ENCODE assay signal across 28 cellular contexts in the genomic region with DNA sequence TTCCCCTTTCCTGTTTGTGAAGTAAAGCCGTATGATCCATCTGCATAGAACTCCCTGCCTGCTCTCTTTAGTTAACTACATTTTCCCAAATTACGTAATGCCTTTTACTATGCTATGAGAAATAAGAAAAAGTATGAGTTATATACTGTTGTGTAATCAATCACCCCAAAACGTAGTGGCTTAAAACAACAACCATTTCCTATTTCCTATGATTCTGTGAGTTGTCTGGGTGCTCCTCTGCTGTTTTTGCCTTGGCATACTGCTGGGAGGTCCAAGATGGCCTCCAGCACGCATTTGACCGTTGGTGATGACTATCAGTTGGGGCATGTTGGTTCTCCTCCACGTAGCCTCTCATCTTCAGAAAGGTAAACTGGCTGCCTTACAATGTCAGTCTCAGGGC. TPM values are rescaled to one million over a fixed set of nuclear protein-coding genes. Genes with fewer than 3 reads are reported as not detected.
DNase-seq lines count a peak whose midpoint lies in the region; FAIRE-seq and TF ChIP-seq lines count a peak whose summit lies in the region.
"Had no signal": no experiment of that assay in that cellular context is flagged by ENCODE, and none has a peak within 500 bp of the region (broad histone marks: within the 10 kb centered on the region; RNA-seq: fewer than 3 reads in every experiment).

No MANE protein-coding gene starts in this region.

- no peak overlapping the region for H3K4me2 ChIP-seq in H1 (ENCODE audit: insufficient read depth in 1 of 2, low read depth in 2 of 2, low read length in 2 of 2)
- peak overlapping the region; percentile 20 for H3K4me2 ChIP-seq in keratinocyte (ENCODE audit: control insufficient read depth, extremely low read depth, insufficient read depth, low read depth, low read length)

- H2AFZ ChIP-seq in H1 (ENCODE audit: low read length) (peak overlapping the region; percentile 60; the same call in 1 of the 2 replicates), keratinocyte (ENCODE audit: control insufficient read depth, low read length) (peak overlapping the region; percentile 75)

- H3K56ac ChIP-seq in H1 (replicated peaks; ENCODE audit: insufficient read length, low read depth, low read length), result no peak overlapping the region

- H3K9me3 ChIP-seq in SJSA1 (replicated peaks) (no peaks in the 10 kb centered on the region), H1 (ENCODE audit: insufficient read depth in 2 of 2, low read depth in 1 of 2, low read length in 1 of 2) (no peaks in the 10 kb centered on the region), keratinocyte (ENCODE audit: control insufficient read depth, low read depth, low read length) (no peaks in the 10 kb centered on the region), WERI-Rb-1 (ENCODE audit: severe bottlenecking) (no peaks in the 10 kb centered on the region)
- H3K9me3 ChIP-seq: Peyer's patch, psoas muscle had no signal

- no peaks in the 10 kb centered on the region for H3K9me3 Mint-ChIP-seq in HFFc6
- H3K9me3 Mint-ChIP-seq: activated naive CD8-positive, alpha-beta T cell treated with anti-CD3 and anti-CD28 coated beads, Interleukin-2, amount 50 U/mL, for 24 hours; CD4-positive, alpha-beta T cell; effector memory CD8-positive, alpha-beta T cell; memory B cell; type B pancreatic cell had no signal

- H2BK12ac ChIP-seq in H1 (ENCODE audit: low read depth, low read length), result no peak overlapping the region

- no peak overlapping the region for H2BK20ac ChIP-seq in H1 (ENCODE audit: low read length)

- peaks cover 76% of the 10 kb centered on the region for H3K4me1 Mint-ChIP-seq in HFFc6 (ENCODE audit: low read depth)
- H3K4me1 Mint-ChIP-seq: activated naive CD8-positive, alpha-beta T cell treated with anti-CD3 and anti-CD28 coated beads, Interleukin-2, amount 50 U/mL, for 24 hours; memory B cell had no signal

- no peaks in the 10 kb centered on the region for H3K79me1 ChIP-seq in H1 (ENCODE audit: low read depth, low read length)

- H3K4me1 ChIP-seq in SJSA1 (replicated peaks), result peaks cover 20% of the 10 kb centered on the region
- H3K4me1 ChIP-seq in H1 (replicated peaks in 1 of 4; ENCODE audit: control insufficient read depth in 3 of 4, insufficient read depth in 4 of 4, low read length in 3 of 4), result peaks cover 0 to 8% (median 3%) of the 10 kb centered on the region in 4 experiments; a peak in 4 of 7 replicates
- H3K4me1 ChIP-seq in keratinocyte (ENCODE audit: control insufficient read depth, extremely low read depth, insufficient read depth, low read length), result peaks cover 29% of the 10 kb centered on the region
- H3K4me1 ChIP-seq: Peyer's patch, psoas muscle had no signal

- no peaks in the 10 kb centered on the region for H3K79me2 ChIP-seq in H1 (ENCODE audit: control insufficient read depth in 1 of 2, insufficient read depth in 2 of 2, low read length in 2 of 2)
- no peaks in the 10 kb centered on the region for H3K79me2 ChIP-seq in keratinocyte (ENCODE audit: control insufficient read depth, insufficient read depth, low read length)

- H3K4ac ChIP-seq in H1 (replicated peaks; ENCODE audit: insufficient read length, low read depth, low read length), result peak overlapping the region; percentile 74

- no peak overlapping the region for H2BK15ac ChIP-seq in H1 (ENCODE audit: low read length)

- no peak for TF ChIP-seq POLR2A in H1 (IDR thresholded peaks at IDR 0.05; ENCODE audit: control extremely low read depth in 1 of 2, low read depth in 2 of 2, low read length in 2 of 2)

- H4K5ac ChIP-seq in H1 (ENCODE audit: insufficient read length, low read depth, low read length), result peak overlapping the region; percentile 15

- no peak overlapping the region for H3K14ac ChIP-seq in H1 (ENCODE audit: insufficient read length)

- H3K9ac ChIP-seq in H1 (replicated peaks in 1 of 4; ENCODE audit: extremely low read depth in 1 of 4, low read depth in 3 of 4, low read length in 3 of 4) (no peak overlapping the region), keratinocyte (ENCODE audit: control insufficient read depth, extremely low read depth, insufficient read depth, low read length) (no peak overlapping the region)

- no peak overlapping the region for H3K18ac ChIP-seq in H1 (ENCODE audit: extremely low read depth, low read length)

- peak overlapping the region; percentile 5 for H3K27ac ChIP-seq in SJSA1
- H3K27ac ChIP-seq in H1 (ENCODE audit: low read depth, low read length), result no peak overlapping the region
- H3K27ac ChIP-seq in keratinocyte (ENCODE audit: control insufficient read depth, insufficient read depth, low read length), result peak overlapping the region; percentile 58
- H3K27ac ChIP-seq in WERI-Rb-1, result no peak overlapping the region
- H3K27ac ChIP-seq: coronary artery, Peyer's patch, psoas muscle had no signal

- POLR2A ChIA-PET in H1 (lab: Charles Lee; ENCODE audit: partially characterized antibody), result interaction anchor here (1.3 to 2.2 kb wide), 2 partner anchors 11 to 56 kb away, joined by 6 to 7 read pairs; no protein-coding TSS in a partner anchor

- no peak overlapping the region for H2AK5ac ChIP-seq in H1 (ENCODE audit: low read depth, low read length)

- in situ Hi-C loops in G401 (cut with HindIII; ENCODE audit: low sequenced_read_pairs), result no loop called here

- dilution Hi-C loops in keratinocyte (cut with MboI; ENCODE audit: extremely low pct_ligation_motif_present, low sequenced_read_pairs), result loop anchor here (25.0 kb wide), 1 partner anchor 140 kb away; the partner anchor contains the start of gene NUDT6

- peak; percentile 81 for DNase-seq in HFFc6
- no peak for DNase-seq in SJSA1 (ENCODE audit: low read depth in 1 of 2, low spot score in 2 of 2)
- no peak for DNase-seq in H1 (ENCODE audit: low read depth in 1 of 2, low spot score in 2 of 2)
- no peak for DNase-seq in keratinocyte (ENCODE audit: low read depth, low spot score)
- DNase-seq in G401 (ENCODE audit: low spot score), result no peak
- DNase-seq in WERI-Rb-1, result no peak
- DNase-seq in NCI-H446 (lab: John Stamatoyannopoulos, UW), result no peak
- no peak for DNase-seq in GDM1 (lab: John Stamatoyannopoulos, UW)
- DNase-seq: activated CD4-positive, alpha-beta T cell treated with anti-CD3 and anti-CD28 coated beads for 4 hours; activated CD8-positive, alpha-beta memory T cell treated with anti-CD3 and anti-CD28 coated beads for 24 hours; activated gamma-delta T cell treated with Interleukin-2 at 50 U/mL for 16 hours; activated naive CD8-positive, alpha-beta T cell treated with anti-CD3 and anti-CD28 coated beads, Interleukin-2, amount 50 U/mL, for 24 hours; activated T-cell treated with anti-CD3 and anti-CD28 coated beads, Interleukin-2, amount 50 U/mL, for 1 hour; CD4-positive, alpha-beta T cell; effector memory CD8-positive, alpha-beta T cell; head of caudate nucleus; left cardiac atrium; MV-4-11; NCI-H1694 treated with DMSO at 0.1 percent for 48 hours; NCI-H2171 treated with DMSO at 0.1 percent for 48 hours; Peyer's patch; psoas muscle; stimulated activated CD4-positive, alpha-beta T cell treated with anti-CD3 and anti-CD28 coated beads, Interleukin-1b, Interleukin-23, amount 100 ng/mL, for 48 hours; T-helper 17 cell had no signal

- H3K36me3 Mint-ChIP-seq in HFFc6 (ENCODE audit: low read depth), result no peaks in the 10 kb centered on the region
- H3K36me3 Mint-ChIP-seq: memory B cell, type B pancreatic cell had no signal

- H3K27me3 Mint-ChIP-seq in HFFc6 (ENCODE audit: insufficient read depth), result no peaks in the 10 kb centered on the region
- H3K27me3 Mint-ChIP-seq: activated naive CD8-positive, alpha-beta T cell treated with anti-CD3 and anti-CD28 coated beads, Interleukin-2, amount 50 U/mL, for 24 hours; CD4-positive, alpha-beta T cell; effector memory CD8-positive, alpha-beta T cell; type B pancreatic cell had no signal

- CTCF ChIA-PET in H1 (lab: Charles Lee; ENCODE audit: partially characterized antibody), result no interaction called here

- TF ChIP-seq EP300 in H1 (IDR thresholded peaks at IDR 0.05; ENCODE audit: borderline replicate concordance in 1 of 2, low read depth in 2 of 2, low read length in 2 of 2), result no peak

- H3K23ac ChIP-seq in H1 (ENCODE audit: insufficient read length), result no peak overlapping the region

- no peaks in the 10 kb centered on the region for H4K20me1 ChIP-seq in H1 (replicated peaks in 1 of 2; ENCODE audit: control insufficient read depth in 1 of 2, insufficient read depth in 2 of 2, low read length in 2 of 2)
- H4K20me1 ChIP-seq in keratinocyte (ENCODE audit: control insufficient read depth, extremely low read depth, insufficient read depth, low read length), result no peaks in the 10 kb centered on the region

- H3K4me3 Mint-ChIP-seq in HFFc6, result peak overlapping the region; percentile 40
- H3K4me3 Mint-ChIP-seq: activated naive CD8-positive, alpha-beta T cell treated with anti-CD3 and anti-CD28 coated beads, Interleukin-2, amount 50 U/mL, for 24 hours; CD4-positive, alpha-beta T cell; effector memory CD8-positive, alpha-beta T cell; memory B cell; T-helper 17 cell; type B pancreatic cell had no signal

- H3K36me3 ChIP-seq in SJSA1 (no peaks in the 10 kb centered on the region), H1 (ENCODE audit: control insufficient read depth in 2 of 4, insufficient read depth in 4 of 4, low read length in 3 of 4) (no peaks in the 10 kb centered on the region), keratinocyte (ENCODE audit: control insufficient read depth in 2 of 2, extremely low read depth in 1 of 2, insufficient read depth in 2 of 2, low read length in 2 of 2) (no peaks in the 10 kb centered on the region), WERI-Rb-1 (no peaks in the 10 kb centered on the region)
- H3K36me3 ChIP-seq: Peyer's patch had no signal

- WGBS in H1 (ENCODE audit: extremely low coverage in 1 of 2, insufficient coverage in 1 of 2, insufficient read length in 1 of 2, insufficient replicate concordance in 2 of 2, low coverage in 1 of 2, low lambda C conversion rate in 2 of 2, missing lambda C conversion rate in 1 of 2), 2 experiments, result 91% methylated on average over 6 of the region's 6 CpGs; no CpG with 5 or more reads in 1 of the 2 experiments

- no peaks in the 10 kb centered on the region for H3K9me1 ChIP-seq in keratinocyte (ENCODE audit: control insufficient read depth, extremely low read depth, insufficient read depth, low read length)

- TF ChIP-seq CTCF in HFFc6 (IDR thresholded peaks at IDR 0.05) (no peak), H1 (IDR thresholded peaks at IDR 0.05; ENCODE audit: control extremely low read depth in 1 of 3, insufficient read depth in 1 of 3, low read depth in 1 of 3, low read length in 3 of 3) (no peak), keratinocyte (optimal IDR thresholded peaks at IDR 0.05 in 1 of 3, IDR thresholded peaks at IDR 0.05 in 1 of 3, conservative IDR thresholded peaks at IDR 0.05 in 1 of 3; ENCODE audit: extremely low read depth in 1 of 3, insufficient read depth in 2 of 3, low read length in 3 of 3) (no peak), WERI-Rb-1 (IDR thresholded peaks at IDR 0.05; ENCODE audit: low read depth, low read length) (no peak)

- H2BK120ac ChIP-seq in H1 (replicated peaks; ENCODE audit: low read depth, low read length), result peak overlapping the region; percentile 77

- H4K8ac ChIP-seq in H1 (ENCODE audit: extremely low read depth, insufficient read depth, low read length), result no peak overlapping the region

- no peak for FAIRE-seq in H1 (lab: Jason Lieb, UNC)
- FAIRE-seq in keratinocyte (lab: Jason Lieb, UNC), result no peak

- no peaks in the 10 kb centered on the region for H3K23me2 ChIP-seq in H1 (ENCODE audit: low read depth, low read length)

- peak overlapping the region; percentile 94 for H3K27ac Mint-ChIP-seq in HFFc6
- H3K27ac Mint-ChIP-seq: activated naive CD8-positive, alpha-beta T cell treated with anti-CD3 and anti-CD28 coated beads, Interleukin-2, amount 50 U/mL, for 24 hours; CD4-positive, alpha-beta T cell; effector memory CD8-positive, alpha-beta T cell; memory B cell; T-helper 17 cell; type B pancreatic cell had no signal

- TF ChIP-seq RAD21 in H1 (IDR thresholded peaks at IDR 0.05 in 1 of 2, conservative IDR thresholded peaks at IDR 0.05 in 1 of 2; ENCODE audit: low read depth in 2 of 2, low read length in 2 of 2), result no peak

- H2BK5ac ChIP-seq in H1 (ENCODE audit: low read depth, low read length), result 0 out of 2 replicates have a peak overlapping the region, but pooled peaks have one; percentile 26

- H3K27me3 ChIP-seq in SJSA1 (replicated peaks), result no peaks in the 10 kb centered on the region
- no peaks in the 10 kb centered on the region for H3K27me3 ChIP-seq in H1 (replicated peaks in 1 of 4; ENCODE audit: control insufficient read depth in 3 of 4, extremely low read depth in 1 of 4, insufficient read depth in 3 of 4, low read length in 3 of 4)
- H3K27me3 ChIP-seq in keratinocyte (ENCODE audit: control insufficient read depth, extremely low read depth, insufficient read depth, low read length), result no peaks in the 10 kb centered on the region
- H3K27me3 ChIP-seq in WERI-Rb-1 (ENCODE audit: insufficient read depth, low read depth, severe bottlenecking), result no peaks in the 10 kb centered on the region
- H3K27me3 ChIP-seq: Peyer's patch had no signal

- H3K4me3 ChIP-seq in SJSA1 (no peak overlapping the region), H1 (ENCODE audit: extremely low read depth in 1 of 4, insufficient read depth in 2 of 4, low read depth in 3 of 4, low read length in 4 of 4) (no peak overlapping the region), keratinocyte (ENCODE audit: control insufficient read depth in 2 of 3, extremely low read depth in 1 of 3, insufficient read depth in 2 of 3, low read depth in 1 of 3, low read length in 3 of 3) (no peak overlapping the region), WERI-Rb-1 (ENCODE audit: low read depth, low read length) (no peak overlapping the region)
- H3K4me3 ChIP-seq: coronary artery, Peyer's patch, psoas muscle, skin epidermis had no signal

- peak overlapping the region; percentile 76 for H4K91ac ChIP-seq in H1 (replicated peaks; ENCODE audit: insufficient read length, low read length)

RNA-seq across cellular contexts. Expression of gene BBS12, which starts 39.8 kb away (rescaled TPM):
- total RNA-seq in HFFc6 (2021; fragmentation: NEBNext Ultra II Directional; extraction: Animal tissue kit (Norgen Biotek cat#: 25700)), result 1 to 10 TPM; 2.0 to 3.1 (median 2.4) TPM
- total RNA-seq in SJSA1 (2014; rRNA removed; shearing (Covaris generic)), result 2.9 and 3.3 TPM in 2 replicates
- total RNA-seq in H1 (2021; fragmentation: NEBNext Ultra II Directional; extraction: Animal tissue kit (Norgen Biotek cat#: 25700)), result 2.6 TPM in 2 replicates
- polyA plus RNA-seq in H1 (2011; rRNA removed), result 0.44 and 0.88 TPM in 2 replicates
- 0.89 TPM for polyA plus RNA-seq in H1 (2011; cell fraction: cytosol; rRNA removed)
- polyA plus RNA-seq in H1 (2011; cell fraction: nucleus; rRNA removed), result 0.41 TPM
- 1.6 to 3.0 TPM (median 1.9 TPM) in 4 replicates for polyA plus RNA-seq in H1 (2012, experiment 1 of 2)
- 0.21 TPM for polyA plus RNA-seq in H1 (2012, experiment 2 of 2)
- 1.2 TPM for polyA plus RNA-seq in H1 (2013, experiment 1 of 2)
- polyA plus RNA-seq in H1 (2013, experiment 2 of 2), result 1.2 TPM
- 1.2 and 2.0 TPM in 2 replicates for polyA minus RNA-seq in H1 (2011; rRNA and poly(A)+ RNA removed)
- 2.1 TPM for polyA minus RNA-seq in H1 (2011; cell fraction: cytosol; rRNA and poly(A)+ RNA removed)
- 2.7 TPM for polyA minus RNA-seq in H1 (2011; cell fraction: nucleus; rRNA and poly(A)+ RNA removed)
- polyA plus RNA-seq in keratinocyte, result 2.3 to 2.5 TPM (median 2.4 TPM) in 3 replicates
- 1.7 TPM for polyA plus RNA-seq in keratinocyte (2011; ENCODE audit: low read depth)
- 1.4 and 2.9 TPM in 2 replicates for polyA plus RNA-seq in keratinocyte (2011; cell fraction: cytosol; rRNA removed)
- 2.9 and 3.1 TPM in 2 replicates for polyA plus RNA-seq in keratinocyte (2011; cell fraction: nucleus; rRNA removed)
- 2.6 and 2.9 TPM in 2 replicates for polyA plus RNA-seq in keratinocyte (2012; ENCODE audit: low replicate concordance)
- 0.79 to 2.7 TPM (median 2.7 TPM) in 3 replicates for polyA minus RNA-seq in keratinocyte
- polyA minus RNA-seq in keratinocyte (2011; cell fraction: cytosol; rRNA and poly(A)+ RNA removed), result 1.7 TPM
- 2.2 and 4.8 TPM in 2 replicates for polyA minus RNA-seq in keratinocyte (2011; cell fraction: nucleus; rRNA and poly(A)+ RNA removed)
- 3.3 and 3.6 TPM in 2 replicates for total RNA-seq in G401 (2014; rRNA removed; shearing (Covaris generic))

RNA-seq across cellular contexts. Expression of gene FGF2, which starts 54.3 kb away (rescaled TPM):
- total RNA-seq in HFFc6 (2021; fragmentation: NEBNext Ultra II Directional; extraction: Animal tissue kit (Norgen Biotek cat#: 25700)), result 100 to 1,000 TPM; 370 to 442 (median 389) TPM
- total RNA-seq in SJSA1 (2014; rRNA removed; shearing (Covaris generic)), result 34.9 and 42.9 TPM in 2 replicates
- 145 and 153 TPM in 2 replicates for total RNA-seq in H1 (2021; fragmentation: NEBNext Ultra II Directional; extraction: Animal tissue kit (Norgen Biotek cat#: 25700))
- polyA plus RNA-seq in H1 (2011; rRNA removed) (20.5 and 23.4 TPM in 2 replicates), keratinocyte (0.90 to 1.7 TPM (median 1.1 TPM) in 3 replicates)
- polyA plus RNA-seq in H1 (2011; cell fraction: cytosol; rRNA removed), result 45.3 TPM
- 30.0 TPM for polyA plus RNA-seq in H1 (2011; cell fraction: nucleus; rRNA removed)
- 42.5 to 55.1 TPM (median 50.9 TPM) in 4 replicates for polyA plus RNA-seq in H1 (2012, experiment 1 of 2)
- 5.4 TPM for polyA plus RNA-seq in H1 (2012, experiment 2 of 2)
- polyA plus RNA-seq in H1 (2013, experiment 1 of 2), result 46.6 TPM
- polyA plus RNA-seq in H1 (2013, experiment 2 of 2), result 39.5 TPM
- 55.5 and 65.6 TPM in 2 replicates for polyA minus RNA-seq in H1 (2011; rRNA and poly(A)+ RNA removed)
- 84.8 TPM for polyA minus RNA-seq in H1 (2011; cell fraction: cytosol; rRNA and poly(A)+ RNA removed)
- 136 TPM for polyA minus RNA-seq in H1 (2011; cell fraction: nucleus; rRNA and poly(A)+ RNA removed)
- 1.5 TPM for polyA plus RNA-seq in keratinocyte (2011; ENCODE audit: low read depth)
- 1.5 and 1.6 TPM in 2 replicates for polyA plus RNA-seq in keratinocyte (2011; cell fraction: cytosol; rRNA removed)
- polyA plus RNA-seq in keratinocyte (2011; cell fraction: nucleus; rRNA removed), result 1.4 TPM in 2 replicates
- polyA plus RNA-seq in keratinocyte (2012; ENCODE audit: low replicate concordance), result 0.81 and 1.2 TPM in 2 replicates
- polyA minus RNA-seq in keratinocyte, result 0.46 to 0.74 TPM (median 0.63 TPM) in 3 replicates
- polyA minus RNA-seq in keratinocyte (2011; cell fraction: cytosol; rRNA and poly(A)+ RNA removed), result 0.77 TPM
- 0.74 and 1.2 TPM in 2 replicates for polyA minus RNA-seq in keratinocyte (2011; cell fraction: nucleus; rRNA and poly(A)+ RNA removed)
- total RNA-seq in G401 (2014; rRNA removed; shearing (Covaris generic)), result 30.9 and 47.5 TPM in 2 replicates
- total RNA-seq: CD4-positive, alpha-beta T cell had no signal

Comparison
In these comparisons a context has a peak if more than half of its experiments do, and no peak if none do; other contexts are left out.
1. H3K27ac ChIP-seq: peak in SJSA1 (single experiment) and keratinocyte (single experiment); none in H1 (single experiment) and WERI-Rb-1 (single experiment).